28 cellular contexts compared by ENCODE assay signal in the genomic region with DNA sequence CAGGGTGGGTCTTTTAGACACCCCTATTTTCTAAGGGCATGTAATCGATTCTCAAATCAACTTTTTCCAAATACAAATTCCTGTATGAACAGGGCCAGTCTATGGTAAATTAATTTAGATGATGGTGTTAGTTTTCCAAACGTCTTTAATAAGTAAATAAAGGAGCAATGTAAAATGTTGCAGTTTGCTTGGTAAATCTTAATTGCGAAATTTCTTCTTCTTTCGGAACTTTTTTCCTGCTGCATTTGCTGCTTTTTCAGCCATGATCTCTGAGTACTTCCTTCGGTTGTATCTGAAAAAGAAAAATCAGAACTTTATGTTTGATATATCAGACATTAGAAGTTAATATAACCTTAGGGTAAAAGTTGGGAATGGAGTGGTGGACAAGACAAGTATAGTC.
"Had no signal": no experiment of that assay in that cellular context is flagged by ENCODE, and none has a peak within 500 bp of the region (broad histone marks: within the 10 kb centered on the region; RNA-seq: fewer than 3 reads in every experiment).

No MANE protein-coding gene starts in this region.

- H3K4me1 ChIP-seq: colonic mucosa, esophagus squamous epithelium, heart right ventricle, left lung, lower lobe of right lung had no signal

- H3K9me3 ChIP-seq: colonic mucosa, esophagus squamous epithelium, gastrocnemius medialis, heart right ventricle, left lung, lower lobe of right lung, mucosa of descending colon had no signal

- ATAC-seq: effector memory CD8-positive, alpha-beta T cell; esophagus mucosa; gastrocnemius medialis; heart right ventricle; left cardiac atrium; left lung; left ventricle myocardium superior; lower lobe of right lung; mucosa of descending colon had no signal

- H3K4me3 Mint-ChIP-seq: dendritic cell treated with granulocyte-macrophage colony-stimulating factor and Interleukin-4, amounts not matched to agents 40 ng/mL and 50 ng/mL, for 4 days; effector memory CD8-positive, alpha-beta T cell; endodermal cell; mesothelial cell of epicardium had no signal

- H3K4me3 ChIP-seq: colonic mucosa, esophagus squamous epithelium, gastrocnemius medialis, heart right ventricle, left lung, lower lobe of right lung, mucosa of descending colon had no signal

- H3K9me3 Mint-ChIP-seq: dendritic cell treated with granulocyte-macrophage colony-stimulating factor and Interleukin-4, amounts not matched to agents 40 ng/mL and 50 ng/mL, for 4 days; effector memory CD8-positive, alpha-beta T cell; endodermal cell; mesothelial cell of epicardium; naive B cell had no signal

- H3K27ac ChIP-seq: colonic mucosa, epithelial cell of prostate, esophagus squamous epithelium, gastrocnemius medialis, heart right ventricle, left lung, lower lobe of right lung had no signal

- FAIRE-seq: endometrium, islet of Langerhans, keratinocyte had no signal

- DNase-seq: colonic mucosa; cortex of kidney; effector CD8-positive, alpha-beta T cell; effector memory CD8-positive, alpha-beta T cell; endodermal cell; erythroblast; esophagus squamous epithelium; foreskin fibroblast; foreskin melanocyte; gastrocnemius medialis; glutamatergic neuron; head of caudate nucleus; heart right ventricle; hippocampal formation; left cardiac atrium; left lung; left ventricle myocardium superior; lower lobe of right lung; mesenchymal stem cell; mucosa of descending colon; naive B cell had no signal

- H3K27me3 Mint-ChIP-seq: dendritic cell treated with granulocyte-macrophage colony-stimulating factor and Interleukin-4, amounts not matched to agents 40 ng/mL and 50 ng/mL, for 4 days; effector memory CD8-positive, alpha-beta T cell; naive B cell had no signal

- H3K27me3 ChIP-seq: colonic mucosa, esophagus squamous epithelium, gastrocnemius medialis, heart right ventricle, left lung had no signal

- H3K27ac Mint-ChIP-seq: dendritic cell treated with granulocyte-macrophage colony-stimulating factor and Interleukin-4, amounts not matched to agents 40 ng/mL and 50 ng/mL, for 4 days; effector memory CD8-positive, alpha-beta T cell; endodermal cell; mesothelial cell of epicardium had no signal

- H3K4me1 Mint-ChIP-seq: endodermal cell, mesothelial cell of epicardium had no signal
